ENCODE assay signal across 22 cellular contexts in genomic region chr7:1239455-1240295, GRCh38. TPM values are rescaled to one million over a fixed set of nuclear protein-coding genes. Genes with fewer than 3 reads are reported as not detected.
DNase-seq lines count a peak whose midpoint lies in the region; ATAC-seq and TF ChIP-seq lines count a peak whose summit lies in the region.
"Had no signal": no experiment of that assay in that cellular context is flagged by ENCODE, and none has a peak within 500 bp of the region (broad histone marks: within the 10 kb centered on the region; RNA-seq: fewer than 3 reads in every experiment).

No MANE protein-coding gene starts in this region.

- H3K4me3 Mint-ChIP-seq in activated naive CD4-positive, alpha-beta T cell treated with anti-CD3 and anti-CD28 coated beads, Interleukin-2, amount 10 ng/mL, durations not matched to agents 7 days and 5 days = no peak overlapping the region
- no peak overlapping the region for H3K4me3 Mint-ChIP-seq in activated T-helper 1 cell treated with anti-CD3 and anti-CD28 coated beads, Interleukin-12 subunit alpha, Interleukin-12 subunit beta, Interleukin-2, Interleukin-4 antibody, amounts not matched to agents 30 ng/mL and 10 ng/mL and 1 ng/mL, durations not matched to agents 14 hours and 24 hours and 36 hours
- H3K4me3 Mint-ChIP-seq in memory B cell (no peak overlapping the region), chondrocyte (ENCODE audit: unreplicated experiment) (no peak overlapping the region)
- H3K4me3 Mint-ChIP-seq: activated naive CD4-positive, alpha-beta T cell treated with anti-CD3 and anti-CD28 coated beads, Interleukin-2, amount 50 U/mL, for 24 hours; effector memory CD8-positive, alpha-beta T cell had no signal

- CTCF ChIA-PET in activated naive CD4-positive, alpha-beta T cell treated with anti-CD3 and anti-CD28 coated beads, Interleukin-2, amount 10 ng/mL, durations not matched to agents 7 days and 5 days (lab: Charles Lee) = interaction anchor here (0.7 to 1.6 kb wide), 2 partner anchors 47 to 174 kb away, joined by 3 read pairs; no protein-coding TSS in a partner anchor

- H3K9me3 ChIP-seq in aorta (ENCODE audit: control insufficient read depth, low read length) = no peaks in the 10 kb centered on the region
- H3K9me3 ChIP-seq: SJSA1 had no signal

- no peaks in the 10 kb centered on the region for H3K4me1 ChIP-seq in aorta (ENCODE audit: control insufficient read depth in 1 of 2, insufficient read depth in 2 of 2, low read length in 2 of 2)
- H3K4me1 ChIP-seq: SJSA1 had no signal

- H3K27ac ChIP-seq in aorta (ENCODE audit: low read depth in 1 of 2, low read length in 2 of 2) = no peak overlapping the region
- H3K27ac ChIP-seq: C4-2B, HL-60, SJSA1 had no signal

- H3K36me3 Mint-ChIP-seq in activated naive CD4-positive, alpha-beta T cell treated with anti-CD3 and anti-CD28 coated beads, Interleukin-2, amount 10 ng/mL, durations not matched to agents 7 days and 5 days = peaks cover 1% of the 10 kb centered on the region
- H3K36me3 Mint-ChIP-seq in activated naive CD4-positive, alpha-beta T cell treated with anti-CD3 and anti-CD28 coated beads, Interleukin-2, amount 50 U/mL, for 72 hours = peaks cover 0 to 12% of the 10 kb centered on the region in 2 donors
- H3K36me3 Mint-ChIP-seq in activated T-helper 1 cell treated with anti-CD3 and anti-CD28 coated beads, Interleukin-12 subunit alpha, Interleukin-12 subunit beta, Interleukin-2, Interleukin-4 antibody, amounts not matched to agents 30 ng/mL and 10 ng/mL and 1 ng/mL, durations not matched to agents 14 hours and 24 hours and 36 hours (ENCODE audit: low read depth) = no peaks in the 10 kb centered on the region
- no peaks in the 10 kb centered on the region for H3K36me3 Mint-ChIP-seq in memory B cell
- peaks cover 6% of the 10 kb centered on the region for H3K36me3 Mint-ChIP-seq in chondrocyte (ENCODE audit: low read depth)
- H3K36me3 Mint-ChIP-seq: activated naive CD4-positive, alpha-beta T cell treated with anti-CD3 and anti-CD28 coated beads, Interleukin-2, amount 50 U/mL, for 24 hours had no signal

- peaks cover 86% of the 10 kb centered on the region for H3K27me3 Mint-ChIP-seq in activated naive CD4-positive, alpha-beta T cell treated with anti-CD3 and anti-CD28 coated beads, Interleukin-2, amount 10 ng/mL, durations not matched to agents 7 days and 5 days
- H3K27me3 Mint-ChIP-seq in activated T-helper 1 cell treated with anti-CD3 and anti-CD28 coated beads, Interleukin-12 subunit alpha, Interleukin-12 subunit beta, Interleukin-2, Interleukin-4 antibody, amounts not matched to agents 30 ng/mL and 10 ng/mL and 1 ng/mL, durations not matched to agents 14 hours and 24 hours and 36 hours (ENCODE audit: insufficient read depth) = peaks cover 52% of the 10 kb centered on the region
- H3K27me3 Mint-ChIP-seq in memory B cell = peaks cover 8% of the 10 kb centered on the region
- peaks cover 44% of the 10 kb centered on the region for H3K27me3 Mint-ChIP-seq in chondrocyte (ENCODE audit: low read depth)

- no peak overlapping the region for H3K4me3 ChIP-seq in aorta (ENCODE audit: low read length in 2 of 2)
- H3K4me3 ChIP-seq: SJSA1 had no signal

- intact Hi-C loops in activated T-helper 1 cell treated with anti-CD3 and anti-CD28 coated beads, Interleukin-12 subunit alpha, Interleukin-12 subunit beta, Interleukin-2, Interleukin-4 antibody, amounts not matched to agents 30 ng/mL and 10 ng/mL and 1 ng/mL, durations not matched to agents 14 hours and 24 hours and 36 hours (cut with micrococcal nuclease) = loop anchor here (5.0 kb wide), 3 partner anchors 173 to 717 kb away; no protein-coding TSS in a partner anchor
- intact Hi-C loops in aorta (cut with DNase I) = no loop called here

- H3K4me1 Mint-ChIP-seq in activated naive CD4-positive, alpha-beta T cell treated with anti-CD3 and anti-CD28 coated beads, Interleukin-2, amount 10 ng/mL, durations not matched to agents 7 days and 5 days = peaks cover 5% of the 10 kb centered on the region
- H3K4me1 Mint-ChIP-seq in activated T-helper 1 cell treated with anti-CD3 and anti-CD28 coated beads, Interleukin-12 subunit alpha, Interleukin-12 subunit beta, Interleukin-2, Interleukin-4 antibody, amounts not matched to agents 30 ng/mL and 10 ng/mL and 1 ng/mL, durations not matched to agents 14 hours and 24 hours and 36 hours (ENCODE audit: low read depth) = peaks cover 1% of the 10 kb centered on the region
- H3K4me1 Mint-ChIP-seq in memory B cell = no peaks in the 10 kb centered on the region
- H3K4me1 Mint-ChIP-seq in chondrocyte (ENCODE audit: low read depth) = peaks cover 2% of the 10 kb centered on the region

- ATAC-seq in activated naive CD4-positive, alpha-beta T cell treated with anti-CD3 and anti-CD28 coated beads, Interleukin-2, amount 50 U/mL, for 72 hours = no peak
- ATAC-seq in memory B cell (ENCODE audit: low read depth) = no peak
- peak; percentile 15 for ATAC-seq in aorta (ENCODE audit: low FRiP score)
- ATAC-seq in esophagus mucosa = no peak
- ATAC-seq: effector memory CD8-positive, alpha-beta T cell; Panc1 had no signal

- H3K36me3 ChIP-seq in aorta (ENCODE audit: control insufficient read depth in 1 of 2, insufficient read depth in 2 of 2, low read length in 1 of 2) = no peaks in the 10 kb centered on the region
- H3K36me3 ChIP-seq: SJSA1 had no signal

- no peak for DNase-seq in activated naive CD4-positive, alpha-beta T cell treated with anti-CD3 and anti-CD28 coated beads, Interleukin-2, amount 10 ng/mL, durations not matched to agents 7 days and 5 days
- DNase-seq in activated naive CD4-positive, alpha-beta T cell treated with anti-CD3 and anti-CD28 coated beads, Interleukin-2, amount 50 U/mL, for 72 hours (ENCODE audit: low spot score in 2 of 2) = no peak
- no peak for DNase-seq in activated T-helper 1 cell treated with anti-CD3 and anti-CD28 coated beads, Interleukin-12 subunit alpha, Interleukin-12 subunit beta, Interleukin-2, Interleukin-4 antibody, amounts not matched to agents 30 ng/mL and 10 ng/mL and 1 ng/mL, durations not matched to agents 14 hours and 24 hours and 36 hours (ENCODE audit: low spot score)
- no peak for DNase-seq in memory B cell (ENCODE audit: low spot score in 2 of 2)
- no peak for DNase-seq in aorta
- no peak for DNase-seq in chondrocyte (ENCODE audit: low spot score)
- DNase-seq: activated CD8-positive, alpha-beta memory T cell treated with anti-CD3 and anti-CD28 coated beads for 24 hours; effector memory CD8-positive, alpha-beta T cell; GOT3; kidney glomerular epithelial cell; NCI-H2081 treated with DMSO at 0.1 percent for 48 hours; NCI-H510A; T-helper 9 cell had no signal

- TF ChIP-seq CTCF in chondrocyte (IDR thresholded peaks at IDR 0.05) = no peak

- WGBS in aorta, 2 donors = 15 to 17% methylated on average over 27 to 29 of the region's 29 CpGs

- H3K9me3 Mint-ChIP-seq in activated naive CD4-positive, alpha-beta T cell treated with anti-CD3 and anti-CD28 coated beads, Interleukin-2, amount 10 ng/mL, durations not matched to agents 7 days and 5 days = no peaks in the 10 kb centered on the region
- no peaks in the 10 kb centered on the region for H3K9me3 Mint-ChIP-seq in activated naive CD4-positive, alpha-beta T cell treated with anti-CD3 and anti-CD28 coated beads, Interleukin-2, amount 50 U/mL, for 72 hours
- no peaks in the 10 kb centered on the region for H3K9me3 Mint-ChIP-seq in activated T-helper 1 cell treated with anti-CD3 and anti-CD28 coated beads, Interleukin-12 subunit alpha, Interleukin-12 subunit beta, Interleukin-2, Interleukin-4 antibody, amounts not matched to agents 30 ng/mL and 10 ng/mL and 1 ng/mL, durations not matched to agents 14 hours and 24 hours and 36 hours
- H3K9me3 Mint-ChIP-seq in memory B cell (no peaks in the 10 kb centered on the region), chondrocyte (ENCODE audit: low read depth) (no peaks in the 10 kb centered on the region)
- H3K9me3 Mint-ChIP-seq: activated naive CD4-positive, alpha-beta T cell treated with anti-CD3 and anti-CD28 coated beads, Interleukin-2, amount 50 U/mL, for 24 hours; effector memory CD8-positive, alpha-beta T cell had no signal

- H3K27ac Mint-ChIP-seq in activated naive CD4-positive, alpha-beta T cell treated with anti-CD3 and anti-CD28 coated beads, Interleukin-2, amount 10 ng/mL, durations not matched to agents 7 days and 5 days = peak overlapping the region; percentile 65
- peak overlapping the region in 1 of 2 donors; percentile 60 for H3K27ac Mint-ChIP-seq in activated naive CD4-positive, alpha-beta T cell treated with anti-CD3 and anti-CD28 coated beads, Interleukin-2, amount 50 U/mL, for 72 hours
- peak overlapping the region; percentile 61 for H3K27ac Mint-ChIP-seq in activated T-helper 1 cell treated with anti-CD3 and anti-CD28 coated beads, Interleukin-12 subunit alpha, Interleukin-12 subunit beta, Interleukin-2, Interleukin-4 antibody, amounts not matched to agents 30 ng/mL and 10 ng/mL and 1 ng/mL, durations not matched to agents 14 hours and 24 hours and 36 hours
- peak overlapping the region; percentile 74 for H3K27ac Mint-ChIP-seq in memory B cell
- H3K27ac Mint-ChIP-seq in chondrocyte (ENCODE audit: unreplicated experiment) = no peak overlapping the region
- H3K27ac Mint-ChIP-seq: effector memory CD8-positive, alpha-beta T cell had no signal

- peaks cover 0 to 2% of the 10 kb centered on the region in 2 donors for H3K27me3 ChIP-seq in aorta (ENCODE audit: control insufficient read depth in 1 of 2, insufficient read depth in 2 of 2, low read length in 1 of 2)

RNA-seq across cellular contexts. Expression of gene UNCX, which starts 7.0 kb away (rescaled TPM):
- total RNA-seq in activated naive CD4-positive, alpha-beta T cell treated with anti-CD3 and anti-CD28 coated beads, Interleukin-2, amount 50 U/mL, for 72 hours = not detected
- not detected in 2 replicates for total RNA-seq in activated T-helper 1 cell treated with anti-CD3 and anti-CD28 coated beads, Interleukin-12 subunit alpha, Interleukin-12 subunit beta, Interleukin-2, Interleukin-4 antibody, amounts not matched to agents 30 ng/mL and 10 ng/mL and 1 ng/mL, durations not matched to agents 14 hours and 24 hours and 36 hours
- total RNA-seq in aorta (not detected), chondrocyte (not detected in 3 replicates), esophagus mucosa (not detected)
- not detected for polyA plus RNA-seq in aorta
- total RNA-seq: SJSA1, subcutaneous adipose tissue, ureter had no signal
- polyA plus RNA-seq: AG04450 had no signal
